ENCODE assay signal across 2 cellular contexts in the genomic region with DNA sequence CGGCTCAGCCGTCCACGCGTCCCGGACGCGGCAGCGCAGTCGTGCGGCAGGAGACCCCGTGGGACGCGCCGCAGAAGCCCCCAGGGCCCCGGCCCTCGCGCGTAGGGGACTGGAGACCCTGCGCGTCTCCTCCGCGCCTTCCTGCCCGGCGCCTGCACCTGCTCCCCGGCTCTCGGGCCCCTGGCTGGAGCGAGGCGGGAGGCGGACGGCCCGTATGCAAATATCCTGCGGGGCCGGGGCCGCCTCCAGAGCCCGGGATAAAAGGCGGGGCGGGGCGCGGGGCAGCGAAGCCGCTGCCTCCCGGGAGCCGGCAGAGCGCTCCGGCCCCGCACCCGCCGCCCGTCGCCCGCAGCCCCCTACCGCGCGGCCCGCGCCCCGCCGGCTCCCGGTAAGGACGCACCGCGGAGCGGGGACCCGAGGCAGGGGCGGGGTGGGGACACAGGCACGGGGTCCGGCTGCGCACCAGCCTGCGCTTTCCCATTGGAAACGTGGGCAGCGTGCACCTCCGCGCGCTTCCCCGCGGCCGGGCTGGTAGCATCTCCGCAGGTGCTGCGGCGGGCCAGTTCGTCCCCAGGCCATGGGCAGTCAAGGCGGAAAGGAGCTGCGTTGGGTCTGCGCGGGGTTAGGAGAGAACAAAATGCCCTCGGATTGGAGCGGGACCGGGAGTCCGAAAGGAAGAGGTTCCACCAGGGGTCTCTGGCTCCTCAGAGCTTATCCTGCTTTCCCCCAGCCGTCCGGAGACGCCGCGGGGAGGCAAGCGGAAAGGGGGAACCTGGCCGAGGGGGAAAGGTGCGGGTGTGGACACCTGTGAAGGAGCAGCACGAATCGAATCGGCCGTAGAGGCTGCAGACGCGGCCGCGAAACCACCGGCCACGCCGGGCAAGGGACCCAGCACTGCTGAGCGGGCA.
TF ChIP-seq lines count a peak whose summit lies in the region.

A gene with protein sequence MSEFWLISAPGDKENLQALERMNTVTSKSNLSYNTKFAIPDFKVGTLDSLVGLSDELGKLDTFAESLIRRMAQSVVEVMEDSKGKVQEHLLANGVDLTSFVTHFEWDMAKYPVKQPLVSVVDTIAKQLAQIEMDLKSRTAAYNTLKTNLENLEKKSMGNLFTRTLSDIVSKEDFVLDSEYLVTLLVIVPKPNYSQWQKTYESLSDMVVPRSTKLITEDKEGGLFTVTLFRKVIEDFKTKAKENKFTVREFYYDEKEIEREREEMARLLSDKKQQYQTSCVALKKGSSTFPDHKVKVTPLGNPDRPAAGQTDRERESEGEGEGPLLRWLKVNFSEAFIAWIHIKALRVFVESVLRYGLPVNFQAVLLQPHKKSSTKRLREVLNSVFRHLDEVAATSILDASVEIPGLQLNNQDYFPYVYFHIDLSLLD (plus strand): TSS at position 287 of the 908 bp plus-strand sequence. CDS start 1,220 bp downstream, outside the sequence.

TF ChIP-seq in K562, 482 proteins besides CTCF, POLR2A, EP300 and RAD21:
- no peak for TF ChIP-seq MAZ (CRISPR knock-in tag; conservative IDR thresholded peaks at IDR 0.05 in 1 of 2, IDR thresholded peaks at IDR 0.05 in 1 of 2)
- TF ChIP-seq PCBP1 (IDR thresholded peaks at IDR 0.05; ENCODE audit: low read depth, low read length, poor library complexity, severe bottlenecking), result peak; percentile 24
- TF ChIP-seq MECOM (CRISPR knock-in tag; IDR thresholded peaks at IDR 0.05), result no peak
- TF ChIP-seq EZH2 (IDR thresholded peaks at IDR 0.05; ENCODE audit: borderline replicate concordance, low read depth, low read length), result 0 out of 2 replicates have a peak, but pooled peaks have one; percentile 40

TF ChIP-seq in HepG2, 621 proteins besides CTCF, POLR2A, EP300 and RAD21 (continues in another document):
- TF ChIP-seq, protein P1, sequence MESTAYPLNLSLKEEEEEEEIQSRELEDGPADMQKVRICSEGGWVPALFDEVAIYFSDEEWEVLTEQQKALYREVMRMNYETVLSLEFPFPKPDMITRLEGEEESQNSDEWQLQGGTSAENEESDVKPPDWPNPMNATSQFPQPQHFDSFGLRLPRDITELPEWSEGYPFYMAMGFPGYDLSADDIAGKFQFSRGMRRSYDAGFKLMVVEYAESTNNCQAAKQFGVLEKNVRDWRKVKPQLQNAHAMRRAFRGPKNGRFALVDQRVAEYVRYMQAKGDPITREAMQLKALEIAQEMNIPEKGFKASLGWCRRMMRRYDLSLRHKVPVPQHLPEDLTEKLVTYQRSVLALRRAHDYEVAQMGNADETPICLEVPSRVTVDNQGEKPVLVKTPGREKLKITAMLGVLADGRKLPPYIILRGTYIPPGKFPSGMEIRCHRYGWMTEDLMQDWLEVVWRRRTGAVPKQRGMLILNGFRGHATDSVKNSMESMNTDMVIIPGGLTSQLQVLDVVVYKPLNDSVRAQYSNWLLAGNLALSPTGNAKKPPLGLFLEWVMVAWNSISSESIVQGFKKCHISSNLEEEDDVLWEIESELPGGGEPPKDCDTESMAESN (CRISPR knock-in tag; conservative IDR thresholded peaks at IDR 0.05), result 0 out of 2 replicates have a peak, but pooled peaks have one; percentile 7
- TF ChIP-seq BORCS8-MEF2B (CRISPR knock-in tag; IDR thresholded peaks at IDR 0.05) (no peak), ZNF225 (CRISPR knock-in tag; IDR thresholded peaks at IDR 0.05) (no peak), RBFOX2 (IDR thresholded peaks at IDR 0.05; ENCODE audit: low read depth, low read length) (no peak), NR1H2 (CRISPR knock-in tag; IDR thresholded peaks at IDR 0.05; ENCODE audit: borderline replicate concordance, low read depth) (no peak), ZBTB8A (CRISPR knock-in tag; IDR thresholded peaks at IDR 0.05; ENCODE audit: borderline replicate concordance, low read depth) (no peak), ZNF382 (CRISPR knock-in tag; IDR thresholded peaks at IDR 0.05; ENCODE audit: borderline replicate concordance) (no peak), ZFP41 (CRISPR knock-in tag; IDR thresholded peaks at IDR 0.05; ENCODE audit: borderline replicate concordance) (no peak), ZNF337 (CRISPR knock-in tag; IDR thresholded peaks at IDR 0.05; ENCODE audit: borderline replicate concordance, low read depth) (no peak), HNRNPLL (IDR thresholded peaks at IDR 0.05; ENCODE audit: low read depth, low read length, poor library complexity, severe bottlenecking) (peak; percentile 46), NCOR1 (IDR thresholded peaks at IDR 0.05; ENCODE audit: borderline replicate concordance, low read length) (no peak), MTF2 (CRISPR knock-in tag; IDR thresholded peaks at IDR 0.05; ENCODE audit: borderline replicate concordance) (0 out of 2 replicates have a peak, but pooled peaks have one; percentile 62), ZNF224 (CRISPR knock-in tag; IDR thresholded peaks at IDR 0.05) (no peak), MATR3 (CRISPR knock-in tag; IDR thresholded peaks at IDR 0.05) (no peak), EED (CRISPR knock-in tag; IDR thresholded peaks at IDR 0.05) (no peak), SMARCE1 (IDR thresholded peaks at IDR 0.05; ENCODE audit: borderline replicate concordance) (no peak), TOE1 (CRISPR knock-in tag; IDR thresholded peaks at IDR 0.05) (no peak), HNRNPK (IDR thresholded peaks at IDR 0.05; ENCODE audit: low read depth, low read length, poor library complexity, severe bottlenecking) (no peak), ZNF260 (CRISPR knock-in tag; IDR thresholded peaks at IDR 0.05; ENCODE audit: borderline replicate concordance, low read depth) (no peak), ZNF343 (CRISPR knock-in tag; IDR thresholded peaks at IDR 0.05) (no peak), MYNN (CRISPR knock-in tag; IDR thresholded peaks at IDR 0.05; ENCODE audit: low read depth) (no peak), GTF3A (CRISPR knock-in tag; conservative IDR thresholded peaks at IDR 0.05) (no peak), CEBPG (CRISPR knock-in tag; IDR thresholded peaks at IDR 0.05) (no peak), ZNF644 (CRISPR knock-in tag; IDR thresholded peaks at IDR 0.05; ENCODE audit: low read depth) (no peak), SNAI1 (CRISPR knock-in tag; IDR thresholded peaks at IDR 0.05; ENCODE audit: borderline replicate concordance) (no peak)
- TF ChIP-seq, protein P2, sequence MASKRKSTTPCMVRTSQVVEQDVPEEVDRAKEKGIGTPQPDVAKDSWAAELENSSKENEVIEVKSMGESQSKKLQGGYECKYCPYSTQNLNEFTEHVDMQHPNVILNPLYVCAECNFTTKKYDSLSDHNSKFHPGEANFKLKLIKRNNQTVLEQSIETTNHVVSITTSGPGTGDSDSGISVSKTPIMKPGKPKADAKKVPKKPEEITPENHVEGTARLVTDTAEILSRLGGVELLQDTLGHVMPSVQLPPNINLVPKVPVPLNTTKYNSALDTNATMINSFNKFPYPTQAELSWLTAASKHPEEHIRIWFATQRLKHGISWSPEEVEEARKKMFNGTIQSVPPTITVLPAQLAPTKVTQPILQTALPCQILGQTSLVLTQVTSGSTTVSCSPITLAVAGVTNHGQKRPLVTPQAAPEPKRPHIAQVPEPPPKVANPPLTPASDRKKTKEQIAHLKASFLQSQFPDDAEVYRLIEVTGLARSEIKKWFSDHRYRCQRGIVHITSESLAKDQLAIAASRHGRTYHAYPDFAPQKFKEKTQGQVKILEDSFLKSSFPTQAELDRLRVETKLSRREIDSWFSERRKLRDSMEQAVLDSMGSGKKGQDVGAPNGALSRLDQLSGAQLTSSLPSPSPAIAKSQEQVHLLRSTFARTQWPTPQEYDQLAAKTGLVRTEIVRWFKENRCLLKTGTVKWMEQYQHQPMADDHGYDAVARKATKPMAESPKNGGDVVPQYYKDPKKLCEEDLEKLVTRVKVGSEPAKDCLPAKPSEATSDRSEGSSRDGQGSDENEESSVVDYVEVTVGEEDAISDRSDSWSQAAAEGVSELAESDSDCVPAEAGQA (IDR thresholded peaks at IDR 0.05; ENCODE audit: low read depth), result no peak
- TF ChIP-seq, protein P2 (CRISPR knock-in tag; IDR thresholded peaks at IDR 0.05; ENCODE audit: borderline replicate concordance), result no peak
- TF ChIP-seq, protein P3, sequence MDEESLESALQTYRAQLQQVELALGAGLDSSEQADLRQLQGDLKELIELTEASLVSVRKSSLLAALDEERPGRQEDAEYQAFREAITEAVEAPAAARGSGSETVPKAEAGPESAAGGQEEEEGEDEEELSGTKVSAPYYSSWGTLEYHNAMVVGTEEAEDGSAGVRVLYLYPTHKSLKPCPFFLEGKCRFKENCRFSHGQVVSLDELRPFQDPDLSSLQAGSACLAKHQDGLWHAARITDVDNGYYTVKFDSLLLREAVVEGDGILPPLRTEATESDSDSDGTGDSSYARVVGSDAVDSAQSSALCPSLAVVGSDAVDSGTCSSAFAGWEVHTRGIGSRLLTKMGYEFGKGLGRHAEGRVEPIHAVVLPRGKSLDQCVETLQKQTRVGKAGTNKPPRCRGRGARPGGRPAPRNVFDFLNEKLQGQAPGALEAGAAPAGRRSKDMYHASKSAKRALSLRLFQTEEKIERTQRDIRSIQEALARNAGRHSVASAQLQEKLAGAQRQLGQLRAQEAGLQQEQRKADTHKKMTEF (CRISPR knock-in tag; IDR thresholded peaks at IDR 0.05), result no peak; the same call in 1 of the 2 replicates
- TF ChIP-seq, protein P4, sequence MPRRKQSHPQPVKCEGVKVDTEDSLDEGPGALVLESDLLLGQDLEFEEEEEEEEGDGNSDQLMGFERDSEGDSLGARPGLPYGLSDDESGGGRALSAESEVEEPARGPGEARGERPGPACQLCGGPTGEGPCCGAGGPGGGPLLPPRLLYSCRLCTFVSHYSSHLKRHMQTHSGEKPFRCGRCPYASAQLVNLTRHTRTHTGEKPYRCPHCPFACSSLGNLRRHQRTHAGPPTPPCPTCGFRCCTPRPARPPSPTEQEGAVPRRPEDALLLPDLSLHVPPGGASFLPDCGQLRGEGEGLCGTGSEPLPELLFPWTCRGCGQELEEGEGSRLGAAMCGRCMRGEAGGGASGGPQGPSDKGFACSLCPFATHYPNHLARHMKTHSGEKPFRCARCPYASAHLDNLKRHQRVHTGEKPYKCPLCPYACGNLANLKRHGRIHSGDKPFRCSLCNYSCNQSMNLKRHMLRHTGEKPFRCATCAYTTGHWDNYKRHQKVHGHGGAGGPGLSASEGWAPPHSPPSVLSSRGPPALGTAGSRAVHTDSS (CRISPR knock-in tag; conservative IDR thresholded peaks at IDR 0.05), result no peak
- TF ChIP-seq, protein P5, sequence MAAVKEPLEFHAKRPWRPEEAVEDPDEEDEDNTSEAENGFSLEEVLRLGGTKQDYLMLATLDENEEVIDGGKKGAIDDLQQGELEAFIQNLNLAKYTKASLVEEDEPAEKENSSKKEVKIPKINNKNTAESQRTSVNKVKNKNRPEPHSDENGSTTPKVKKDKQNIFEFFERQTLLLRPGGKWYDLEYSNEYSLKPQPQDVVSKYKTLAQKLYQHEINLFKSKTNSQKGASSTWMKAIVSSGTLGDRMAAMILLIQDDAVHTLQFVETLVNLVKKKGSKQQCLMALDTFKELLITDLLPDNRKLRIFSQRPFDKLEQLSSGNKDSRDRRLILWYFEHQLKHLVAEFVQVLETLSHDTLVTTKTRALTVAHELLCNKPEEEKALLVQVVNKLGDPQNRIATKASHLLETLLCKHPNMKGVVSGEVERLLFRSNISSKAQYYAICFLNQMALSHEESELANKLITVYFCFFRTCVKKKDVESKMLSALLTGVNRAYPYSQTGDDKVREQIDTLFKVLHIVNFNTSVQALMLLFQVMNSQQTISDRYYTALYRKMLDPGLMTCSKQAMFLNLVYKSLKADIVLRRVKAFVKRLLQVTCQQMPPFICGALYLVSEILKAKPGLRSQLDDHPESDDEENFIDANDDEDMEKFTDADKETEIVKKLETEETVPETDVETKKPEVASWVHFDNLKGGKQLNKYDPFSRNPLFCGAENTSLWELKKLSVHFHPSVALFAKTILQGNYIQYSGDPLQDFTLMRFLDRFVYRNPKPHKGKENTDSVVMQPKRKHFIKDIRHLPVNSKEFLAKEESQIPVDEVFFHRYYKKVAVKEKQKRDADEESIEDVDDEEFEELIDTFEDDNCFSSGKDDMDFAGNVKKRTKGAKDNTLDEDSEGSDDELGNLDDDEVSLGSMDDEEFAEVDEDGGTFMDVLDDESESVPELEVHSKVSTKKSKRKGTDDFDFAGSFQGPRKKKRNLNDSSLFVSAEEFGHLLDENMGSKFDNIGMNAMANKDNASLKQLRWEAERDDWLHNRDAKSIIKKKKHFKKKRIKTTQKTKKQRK (IDR thresholded peaks at IDR 0.05; ENCODE audit: low read length), result no peak
- TF ChIP-seq, protein P6, sequence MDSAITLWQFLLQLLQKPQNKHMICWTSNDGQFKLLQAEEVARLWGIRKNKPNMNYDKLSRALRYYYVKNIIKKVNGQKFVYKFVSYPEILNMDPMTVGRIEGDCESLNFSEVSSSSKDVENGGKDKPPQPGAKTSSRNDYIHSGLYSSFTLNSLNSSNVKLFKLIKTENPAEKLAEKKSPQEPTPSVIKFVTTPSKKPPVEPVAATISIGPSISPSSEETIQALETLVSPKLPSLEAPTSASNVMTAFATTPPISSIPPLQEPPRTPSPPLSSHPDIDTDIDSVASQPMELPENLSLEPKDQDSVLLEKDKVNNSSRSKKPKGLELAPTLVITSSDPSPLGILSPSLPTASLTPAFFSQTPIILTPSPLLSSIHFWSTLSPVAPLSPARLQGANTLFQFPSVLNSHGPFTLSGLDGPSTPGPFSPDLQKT (CRISPR knock-in tag; IDR thresholded peaks at IDR 0.05; ENCODE audit: borderline replicate concordance), result no peak
